Comparison of ENCODE assay signal across 1 cellular context in genomic region chr6:127515794-127516675, GRCh38.
A peak's percentile ranks its signal among the peaks of the same experiment; 100 is the strongest.
TF ChIP-seq lines count a peak whose summit lies in the region.

No MANE protein-coding gene starts in this region.

TF ChIP-seq in HepG2, 621 proteins besides CTCF, POLR2A, EP300 and RAD21 (continued from another document):
- TF ChIP-seq RERE (CRISPR knock-in tag; IDR thresholded peaks at IDR 0.05; ENCODE audit: low read depth) = no peak
- no peak for TF ChIP-seq MLX (CRISPR knock-in tag; IDR thresholded peaks at IDR 0.05)
- TF ChIP-seq ZKSCAN8 (CRISPR knock-in tag; IDR thresholded peaks at IDR 0.05; ENCODE audit: borderline replicate concordance) = no peak
- no peak for TF ChIP-seq EHMT2 (IDR thresholded peaks at IDR 0.05; ENCODE audit: borderline replicate concordance, low read depth, low read length)
- peak; percentile 27; the same call in 1 of the 2 replicates for TF ChIP-seq ZNF280D (CRISPR knock-in tag; IDR thresholded peaks at IDR 0.05)
- TF ChIP-seq ASH2L (IDR thresholded peaks at IDR 0.05; ENCODE audit: insufficient read length, low read depth, low read length) = no peak
- TF ChIP-seq POLR2AphosphoS2 (IDR thresholded peaks at IDR 0.05; ENCODE audit: low read depth, low read length) = no peak
- no peak for TF ChIP-seq ZNF143 (CRISPR knock-in tag; IDR thresholded peaks at IDR 0.05)
- TF ChIP-seq CHCHD3 (CRISPR knock-in tag; IDR thresholded peaks at IDR 0.05) = no peak
- TF ChIP-seq ZNF138 (CRISPR knock-in tag; IDR thresholded peaks at IDR 0.05; ENCODE audit: low read depth) = no peak
- TF ChIP-seq TP53 (CRISPR knock-in tag; conservative IDR thresholded peaks at IDR 0.05) = no peak
- 0 out of 2 replicates have a peak, but pooled peaks have one; percentile 83 for TF ChIP-seq ETS1 (CRISPR knock-in tag; IDR thresholded peaks at IDR 0.05)
- no peak for TF ChIP-seq POLR2AphosphoS5 (IDR thresholded peaks at IDR 0.05; ENCODE audit: low read depth, low read length)
- no peak for TF ChIP-seq FOXK2 (IDR thresholded peaks at IDR 0.05)
- peak; percentile 49; the same call in 1 of the 2 replicates for TF ChIP-seq NKX3-1 (CRISPR knock-in tag; IDR thresholded peaks at IDR 0.05)
- TF ChIP-seq ZBTB21 (CRISPR knock-in tag; IDR thresholded peaks at IDR 0.05) = no peak; the same call in 1 of the 2 replicates
- 0 out of 2 replicates have a peak, but pooled peaks have one; percentile 26 for TF ChIP-seq ZNF234 (CRISPR knock-in tag; conservative IDR thresholded peaks at IDR 0.05)
- TF ChIP-seq ZNF431 (CRISPR knock-in tag; IDR thresholded peaks at IDR 0.05; ENCODE audit: borderline replicate concordance, low read depth) = no peak
- peak; percentile 60 for TF ChIP-seq EED (CRISPR knock-in tag; IDR thresholded peaks at IDR 0.05)
- TF ChIP-seq KLF13 (CRISPR knock-in tag; IDR thresholded peaks at IDR 0.05) = no peak
- TF ChIP-seq MBNL3 (CRISPR knock-in tag; conservative IDR thresholded peaks at IDR 0.05) = no peak
- no peak for TF ChIP-seq U2AF2 (IDR thresholded peaks at IDR 0.05; ENCODE audit: low read depth, low read length)
- peak; percentile 27; the same call in 1 of the 2 replicates for TF ChIP-seq RARA (CRISPR knock-in tag; IDR thresholded peaks at IDR 0.05)
